Comparison of ENCODE assay signal across 23 cellular contexts in the genomic region with DNA sequence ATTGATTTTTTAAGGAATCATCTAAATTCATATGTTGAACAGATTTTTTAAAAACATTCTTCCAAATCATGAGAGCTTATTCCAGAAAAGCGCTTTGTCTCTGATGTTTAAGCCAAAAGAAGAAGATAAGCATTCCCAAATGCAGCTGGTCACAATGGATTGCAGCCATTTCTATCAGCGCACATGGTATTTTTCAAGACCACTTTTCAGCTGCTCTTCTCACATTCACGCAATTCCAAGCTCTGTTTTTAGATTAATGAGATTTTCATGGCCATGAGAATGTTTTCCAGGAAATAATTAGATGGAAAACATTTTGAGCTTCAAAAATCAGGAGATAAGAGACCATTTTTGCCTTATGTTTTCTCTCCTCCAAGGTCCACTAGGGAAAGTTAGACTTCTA. TPM values are rescaled to one million over a fixed set of nuclear protein-coding genes. Genes with fewer than 3 reads are reported as not detected.
DNase-seq lines count a peak whose midpoint lies in the region; ATAC-seq, FAIRE-seq and TF ChIP-seq lines count a peak whose summit lies in the region.
"Had no signal": no experiment of that assay in that cellular context is flagged by ENCODE, and none has a peak within 500 bp of the region (broad histone marks: within the 10 kb centered on the region; RNA-seq: fewer than 3 reads in every experiment).

No MANE protein-coding gene starts in this region.

- WGBS in liver = 84% methylated on average over 3 of the region's 3 CpGs
- 31% methylated on average over 3 of the region's 3 CpGs for WGBS in HepG2 (ENCODE audit: low lambda C conversion rate)
- 7 to 10% (median 10%) methylated on average over 3 of the region's 3 CpGs for WGBS in ovary, 3 donors

- no peak for FAIRE-seq in HepG2 (lab: Jason Lieb, UNC)
- FAIRE-seq: A204.1, GM12892 had no signal

- no peak overlapping the region for H3K4me3 ChIP-seq in liver (ENCODE audit: low read depth in 1 of 3, low read length in 3 of 3)
- H3K4me3 ChIP-seq in HepG2 (replicated peaks in 1 of 3; ENCODE audit: insufficient read depth in 1 of 3, low read depth in 2 of 3, low read length in 3 of 3) = no peak overlapping the region
- H3K4me3 ChIP-seq in fibroblast of the aortic adventitia (ENCODE audit: low read depth, low read length) = no peak overlapping the region
- no peak overlapping the region for H3K4me3 ChIP-seq in ovary
- H3K4me3 ChIP-seq: BLaER1, SJSA1 had no signal

- no peak overlapping the region for H3K27ac ChIP-seq in liver (ENCODE audit: low read depth in 1 of 2, low read length in 2 of 2)
- H3K27ac ChIP-seq in HepG2 (ENCODE audit: extremely low read length, insufficient read depth, low read length) = no peak overlapping the region
- no peak overlapping the region for H3K27ac ChIP-seq in ovary
- H3K27ac ChIP-seq: BLaER1, SJSA1 had no signal

- intact Hi-C loops in HepG2 (cut with micrococcal nuclease; ENCODE audit: unreplicated experiment) = no loop called here
- intact Hi-C loops in ovary (cut with DNase I) = no loop called here

- in situ Hi-C loops in HepG2 (cut with HindIII; ENCODE audit: extremely low pct_ligation_motif_present, low pct_unique_long_range_greater_than_20kb) = no loop called here

- DNase-seq in HepG2 (ENCODE audit: low spot score) (no peak), fibroblast of the aortic adventitia (ENCODE audit: low read depth) (peak; percentile 73), ovary (peak in 3 of 5 donors; percentile 32 to 45 (median 43)), OCI-M1 (lab: John Stamatoyannopoulos, UW) (no peak)
- DNase-seq: CD4-positive, CD25-positive, alpha-beta regulatory T cell; DMS153; DND-41; Karpas-422; NCI-H1092; NCI-H1436; NCI-H187; NCI-H2171 treated with DMSO at 0.1 percent for 48 hours; NCI-H345; NCI-H510A treated with DMSO at 0.1 percent for 48 hours; PC-3 had no signal

- H3K4me1 ChIP-seq in liver (ENCODE audit: control insufficient read depth in 4 of 4, insufficient read depth in 4 of 4, low read length in 3 of 4) (no peaks in the 10 kb centered on the region), HepG2 (ENCODE audit: insufficient read depth, low read length) (no peaks in the 10 kb centered on the region), ovary (ENCODE audit: insufficient read depth) (peaks cover 7% of the 10 kb centered on the region)
- H3K4me1 ChIP-seq: BLaER1, SJSA1 had no signal

- TF ChIP-seq POLR2A in HepG2 (IDR thresholded peaks at IDR 0.05; ENCODE audit: insufficient read depth in 1 of 2, low read depth in 2 of 2, low read length in 2 of 2) (no peak), ovary (IDR thresholded peaks at IDR 0.05) (no peak)

- H4K20me1 ChIP-seq in HepG2 (ENCODE audit: insufficient read depth, low read length) = no peaks in the 10 kb centered on the region

- no peak for ATAC-seq in HepG2
- no peak for ATAC-seq in HG03095 (IDR thresholded peaks at IDR 0.05; ENCODE audit: unreplicated experiment)
- ATAC-seq in HG03565 (IDR thresholded peaks at IDR 0.05; ENCODE audit: unreplicated experiment) = no peak
- ATAC-seq: HCT116, PC-3 had no signal

- TF ChIP-seq EP300 in HepG2 (IDR thresholded peaks at IDR 0.05; ENCODE audit: low read depth in 2 of 2, low read length in 2 of 2) (no peak), HepG2 (CRISPR knock-in tag; IDR thresholded peaks at IDR 0.05; ENCODE audit: borderline replicate concordance) (no peak), ovary (IDR thresholded peaks at IDR 0.05) (no peak)

- CTCF ChIA-PET in HepG2 (lab: Yijun Ruan, JAX; ENCODE audit: low intra/inter-chr PET ratio, low total read pairs) = no interaction called here

- H3K4me2 ChIP-seq in HepG2 (ENCODE audit: low read depth, low read length) = no peak overlapping the region
- H3K4me2 ChIP-seq: BLaER1 had no signal

- no peak overlapping the region for H3K9ac ChIP-seq in liver (ENCODE audit: low read depth in 1 of 2, low read length in 2 of 2)
- no peak overlapping the region for H3K9ac ChIP-seq in HepG2 (ENCODE audit: insufficient read depth, low read depth, low read length)
- H3K9ac ChIP-seq: BLaER1 had no signal

- no peak overlapping the region for H2AFZ ChIP-seq in HepG2 (ENCODE audit: low read length)

- no peaks in the 10 kb centered on the region for H3K79me2 ChIP-seq in HepG2 (ENCODE audit: insufficient read depth, low read length)

- BruUV-seq in HepG2 (replicated peaks; lab: Mats Ljungman, UMichigan) = no TSS peak

- no peaks in the 10 kb centered on the region for H3K9me3 ChIP-seq in liver (ENCODE audit: control insufficient read depth in 4 of 4, low read length in 3 of 4)
- no peaks in the 10 kb centered on the region for H3K9me3 ChIP-seq in HepG2 (ENCODE audit: low read length)
- no peaks in the 10 kb centered on the region for H3K9me3 ChIP-seq in ovary
- H3K9me3 ChIP-seq: BLaER1, SJSA1 had no signal

- TF ChIP-seq CTCF in liver (IDR thresholded peaks at IDR 0.05; ENCODE audit: low read depth, low read length, missing input control) (no peak), HepG2 (CRISPR knock-in tag; IDR thresholded peaks at IDR 0.05) (no peak), fibroblast of the aortic adventitia (IDR thresholded peaks at IDR 0.05; ENCODE audit: insufficient read depth, low read length) (no peak), ovary (IDR thresholded peaks at IDR 0.05) (no peak)

- no peak for TF ChIP-seq RAD21 in liver (IDR thresholded peaks at IDR 0.05)
- TF ChIP-seq RAD21 in HepG2 (CRISPR knock-in tag; IDR thresholded peaks at IDR 0.05) = no peak

- H3K27me3 ChIP-seq in liver (ENCODE audit: control insufficient read depth in 4 of 4, insufficient read depth in 4 of 4, low read length in 3 of 4) (peaks cover 0 to 4% (median 0%) of the 10 kb centered on the region in 4 donors), HepG2 (ENCODE audit: control insufficient read depth in 1 of 2, insufficient read depth in 2 of 2, low read length in 2 of 2) (peaks cover 0 to 3% of the 10 kb centered on the region in 2 experiments; a peak in 2 of 5 replicates), ovary (no peaks in the 10 kb centered on the region)
- H3K27me3 ChIP-seq: BLaER1, SJSA1 had no signal

- H3K36me3 ChIP-seq in liver (ENCODE audit: control insufficient read depth in 4 of 4, insufficient read depth in 3 of 4, low read depth in 1 of 4, low read length in 3 of 4) (no peaks in the 10 kb centered on the region), HepG2 (replicated peaks in 1 of 2; ENCODE audit: control insufficient read depth in 1 of 2, insufficient read depth in 2 of 2, low read length in 2 of 2) (no peaks in the 10 kb centered on the region), ovary (no peaks in the 10 kb centered on the region)
- H3K36me3 ChIP-seq: SJSA1 had no signal

- POLR2A ChIA-PET in HepG2 (lab: Yijun Ruan, JAX) = no interaction called here

RNA-seq across cellular contexts. Expression of gene OSBPL1A, which starts 8.6 kb away (rescaled TPM):
- total RNA-seq in liver (10 to 100 TPM in 1 of 2 donors, 1 to 10 TPM in 1; 6.6 to 12.6 TPM), HepG2 (2016; rRNA removed; fragmentation: Illumina TruSeq; extraction: Trizol) (0.02 and 0.13 TPM in 2 replicates), fibroblast of the aortic adventitia (ENCODE audit: low replicate concordance) (80.4 and 93.9 TPM in 2 replicates), ovary (10 to 100 TPM; 28.1 to 50.5 (median 40.2) TPM)
- polyA plus RNA-seq in liver (10 to 100 TPM in 1 of 2 donors, 1 to 10 TPM in 1; 5.4 to 11.2 TPM), HepG2 (2011; rRNA removed) (not detected in 2 replicates), ovary (10 to 100 TPM; 30.2 to 68.9 TPM)
- total RNA-seq in HepG2 (2016; cell fraction: cytosol; rRNA removed; fragmentation: Illumina TruSeq; extraction: Trizol; ENCODE audit: low read depth) = 0.26 TPM in 1 of 2 replicates, not detected in the other
- total RNA-seq in HepG2 (2016; cell fraction: insoluble cytoplasmic fraction; rRNA removed; fragmentation: Illumina TruSeq; extraction: Trizol) = 0.13 TPM in 1 of 2 replicates, not detected in the other
- 0.10 TPM in 1 of 2 replicates, not detected in the other for total RNA-seq in HepG2 (2016; cell fraction: membrane; rRNA removed; fragmentation: Illumina TruSeq; extraction: Trizol)
- total RNA-seq in HepG2 (2016; cell fraction: nucleus; rRNA removed; fragmentation: Illumina TruSeq; extraction: Trizol) = not detected in 2 replicates
- not detected in 2 replicates for polyA plus RNA-seq in HepG2 (2011; cell fraction: cytosol; rRNA removed)
- polyA plus RNA-seq in HepG2 (2011; cell fraction: nucleus; rRNA removed) = 0.29 TPM in 1 of 2 replicates, not detected in the other
- polyA plus RNA-seq in HepG2 (2012) = not detected in 2 replicates
- polyA plus RNA-seq in HepG2 (2016; cell fraction: cytosol; fragmentation: Illumina TruSeq; extraction: Trizol; ENCODE audit: low read depth) = not detected in 2 replicates
- polyA plus RNA-seq in HepG2 (2016; cell fraction: insoluble cytoplasmic fraction; fragmentation: Illumina TruSeq; extraction: Trizol; ENCODE audit: low read depth) = 0.20 TPM in 1 of 2 replicates, not detected in the other
- 0.16 TPM in 1 of 2 replicates, not detected in the other for polyA plus RNA-seq in HepG2 (2016; cell fraction: membrane; fragmentation: Illumina TruSeq; extraction: Trizol; ENCODE audit: low read depth)
- not detected in 2 replicates for polyA plus RNA-seq in HepG2 (2016; cell fraction: nucleus; fragmentation: Illumina TruSeq; extraction: Trizol; ENCODE audit: insufficient read depth, low read depth)
- polyA minus RNA-seq in HepG2 (2011; rRNA and poly(A)+ RNA removed; ENCODE audit: low replicate concordance) = 20.2 TPM in 1 of 2 replicates, not detected in the other
- 0.18 and 0.49 TPM in 2 replicates for polyA minus RNA-seq in HepG2 (2011; cell fraction: cytosol; rRNA and poly(A)+ RNA removed)
- 0.26 TPM in 1 of 2 replicates, not detected in the other for polyA minus RNA-seq in HepG2 (2011; cell fraction: nucleus; rRNA and poly(A)+ RNA removed)

RNA-seq across cellular contexts. Expression of gene IMPACT, which starts 37.5 kb away (rescaled TPM):
- total RNA-seq in liver = 10 to 100 TPM; 11.3 to 11.5 TPM
- polyA plus RNA-seq in liver = 10 to 100 TPM in 1 of 2 donors, 1 to 10 TPM in 1; 8.3 to 13.6 TPM
- total RNA-seq in HepG2 (2016; rRNA removed; fragmentation: Illumina TruSeq; extraction: Trizol) = 7.7 and 13.4 TPM in 2 replicates
- 2.3 and 2.8 TPM in 2 replicates for total RNA-seq in HepG2 (2016; cell fraction: cytosol; rRNA removed; fragmentation: Illumina TruSeq; extraction: Trizol; ENCODE audit: low read depth)
- 8.8 and 15.1 TPM in 2 replicates for total RNA-seq in HepG2 (2016; cell fraction: insoluble cytoplasmic fraction; rRNA removed; fragmentation: Illumina TruSeq; extraction: Trizol)
- total RNA-seq in HepG2 (2016; cell fraction: membrane; rRNA removed; fragmentation: Illumina TruSeq; extraction: Trizol) = 5.4 and 5.5 TPM in 2 replicates
- 4.0 and 5.0 TPM in 2 replicates for total RNA-seq in HepG2 (2016; cell fraction: nucleus; rRNA removed; fragmentation: Illumina TruSeq; extraction: Trizol)
- 4.5 and 5.0 TPM in 2 replicates for polyA plus RNA-seq in HepG2 (2011; rRNA removed)
- 1.6 and 3.5 TPM in 2 replicates for polyA plus RNA-seq in HepG2 (2011; cell fraction: cytosol; rRNA removed)
- polyA plus RNA-seq in HepG2 (2011; cell fraction: nucleus; rRNA removed) = 2.3 and 2.6 TPM in 2 replicates
- 4.5 and 6.8 TPM in 2 replicates for polyA plus RNA-seq in HepG2 (2012)
- polyA plus RNA-seq in HepG2 (2016; cell fraction: cytosol; fragmentation: Illumina TruSeq; extraction: Trizol; ENCODE audit: low read depth) = 1.2 and 2.3 TPM in 2 replicates
- polyA plus RNA-seq in HepG2 (2016; cell fraction: insoluble cytoplasmic fraction; fragmentation: Illumina TruSeq; extraction: Trizol; ENCODE audit: low read depth) = 11.1 and 14.1 TPM in 2 replicates
- 2.8 and 3.0 TPM in 2 replicates for polyA plus RNA-seq in HepG2 (2016; cell fraction: membrane; fragmentation: Illumina TruSeq; extraction: Trizol; ENCODE audit: low read depth)
- polyA plus RNA-seq in HepG2 (2016; cell fraction: nucleus; fragmentation: Illumina TruSeq; extraction: Trizol; ENCODE audit: insufficient read depth, low read depth) = 6.0 and 7.4 TPM in 2 replicates
- polyA minus RNA-seq in HepG2 (2011; rRNA and poly(A)+ RNA removed; ENCODE audit: low replicate concordance) = 0.72 and 4.5 TPM in 2 replicates
- 2.8 and 3.5 TPM in 2 replicates for polyA minus RNA-seq in HepG2 (2011; cell fraction: cytosol; rRNA and poly(A)+ RNA removed)
- 4.2 and 4.7 TPM in 2 replicates for polyA minus RNA-seq in HepG2 (2011; cell fraction: nucleus; rRNA and poly(A)+ RNA removed)
- total RNA-seq in fibroblast of the aortic adventitia (ENCODE audit: low replicate concordance) = 48.3 and 52.2 TPM in 2 replicates
- 10 to 100 TPM; 13.7 to 50.3 (median 28.7) TPM for total RNA-seq in ovary
- polyA plus RNA-seq in ovary = 10 to 100 TPM; 15.7 to 30.3 TPM

Comparison
In these comparisons a context has a peak if more than half of its experiments do, and no peak if none do; other contexts are left out.
1. RNA of gene OSBPL1A, which starts 8.6 kb away (total RNA-seq): 80.4 to 93.9 TPM in fibroblast of the aortic adventitia, 28.1 to 50.5 TPM in ovary and 6.6 to 12.6 TPM in liver; 0.02 to 0.26 TPM in HepG2; every median in the first group is over 4 times any median in the second.
2. DNase-seq: peak in fibroblast of the aortic adventitia (single experiment) and ovary (3 of 5); none in HepG2 (single experiment) and OCI-M1 (single experiment).